13 cellular contexts compared by ENCODE assay signal in genomic region chr19:47260476-47260875, GRCh38. TPM values are rescaled to one million over a fixed set of nuclear protein-coding genes. Genes with fewer than 3 reads are reported as not detected.
"Had no signal": no experiment of that assay in that cellular context is flagged by ENCODE, and none has a peak within 500 bp of the region (broad histone marks: within the 10 kb centered on the region; RNA-seq: fewer than 3 reads in every experiment).

No MANE protein-coding gene starts in this region.

- H3K9me3 Mint-ChIP-seq: stimulated activated naive B cell treated with anti-CD40 and anti-IgM and Interleukin-4, amounts not matched to agents 10 μg/mL and 1 μg/mL and 100 μg/mL, for 72 hours had no signal

- ATAC-seq: esophagus mucosa; stimulated activated naive B cell treated with anti-CD40 and anti-IgM and Interleukin-4, amounts not matched to agents 10 μg/mL and 1 μg/mL and 100 μg/mL, for 72 hours had no signal

- DNase-seq: activated CD4-positive, alpha-beta T cell treated with anti-CD3 and anti-CD28 coated beads, Interleukin-2, amount 50 U/mL, for 4 hours; activated CD4-positive, CD25-positive, alpha-beta regulatory T cell treated with anti-CD3 and anti-CD28 coated beads, Interleukin-2, amount 50 U/mL, for 72 hours; activated naive CD4-positive, alpha-beta T cell; activated T-cell treated with anti-CD3 and anti-CD28 coated beads, Interleukin-2, amount 50 U/mL, for 48 hours; amniotic stem cell; hippocampal formation; kidney glomerular epithelial cell; small intestine; stimulated activated naive B cell treated with anti-CD40 and anti-IgM and Interleukin-4, amounts not matched to agents 10 μg/mL and 1 μg/mL and 100 μg/mL, for 72 hours; T-helper 9 cell had no signal

- H3K27me3 Mint-ChIP-seq: stimulated activated naive B cell treated with anti-CD40 and anti-IgM and Interleukin-4, amounts not matched to agents 10 μg/mL and 1 μg/mL and 100 μg/mL, for 72 hours had no signal

RNA-seq across cellular contexts. Expression of gene C5AR1, which starts 49.2 kb away (rescaled TPM):
- total RNA-seq: dermis microvascular lymphatic vessel endothelial cell, glomerular endothelial cell had no signal
